Comparison of ENCODE assay signal across 1 cellular context in genomic region chr11:46832511-46833214, GRCh38.
TF ChIP-seq lines count a peak whose summit lies in the region.

No MANE protein-coding gene starts in this region.

TF ChIP-seq in K562, 482 proteins besides CTCF, POLR2A, EP300 and RAD21 (continued from another document and continues in another):
- TF ChIP-seq E2F6 (IDR thresholded peaks at IDR 0.05; ENCODE audit: borderline replicate concordance in 1 of 2, extremely low read depth in 1 of 2, insufficient read depth in 1 of 2, insufficient read length in 1 of 2, low read depth in 1 of 2, low read length in 1 of 2, poor library complexity in 1 of 2, severe bottlenecking in 1 of 2) (no peak), ZNF778 (CRISPR knock-in tag; IDR thresholded peaks at IDR 0.05) (no peak), ZNF197 (CRISPR knock-in tag; IDR thresholded peaks at IDR 0.05; ENCODE audit: low read depth) (no peak), ZNF263 (CRISPR knock-in tag; IDR thresholded peaks at IDR 0.05; ENCODE audit: borderline replicate concordance) (no peak), VEZF1 (CRISPR knock-in tag; IDR thresholded peaks at IDR 0.05) (peak; percentile 33; the same call in 1 of the 2 replicates), TEAD2 (tag; IDR thresholded peaks at IDR 0.05) (no peak), ZNF174 (CRISPR knock-in tag; IDR thresholded peaks at IDR 0.05) (no peak), ZNF79 (CRISPR knock-in tag; IDR thresholded peaks at IDR 0.05; ENCODE audit: low read depth) (no peak), ID3 (CRISPR knock-in tag; IDR thresholded peaks at IDR 0.05) (no peak), ID3 (tag; IDR thresholded peaks at IDR 0.05) (no peak), HDAC2 (IDR thresholded peaks at IDR 0.05) (0 out of 2 replicates have a peak, but pooled peaks have one; percentile 44), YY1 (IDR thresholded peaks at IDR 0.05; ENCODE audit: borderline replicate concordance in 1 of 3, control insufficient read depth in 1 of 3, extremely low read depth in 1 of 3, insufficient read depth in 3 of 3, insufficient read length in 1 of 3, insufficient replicate concordance in 2 of 3, low read depth in 1 of 3, low read length in 2 of 3) (no peak), TAF1 (IDR thresholded peaks at IDR 0.05; ENCODE audit: control insufficient read depth, extremely low read depth, insufficient read depth, low read length, severe bottlenecking) (no peak), MBD2 (IDR thresholded peaks at IDR 0.05; ENCODE audit: borderline replicate concordance, low read depth) (no peak), ZBTB40 (IDR thresholded peaks at IDR 0.05) (no peak), ZBTB40 (CRISPR knock-in tag; IDR thresholded peaks at IDR 0.05) (no peak), ARNT (IDR thresholded peaks at IDR 0.05) (no peak; a peak in 1 of 4 replicates), TSHZ1 (CRISPR knock-in tag; IDR thresholded peaks at IDR 0.05) (no peak), POLR2AphosphoS5 (IDR thresholded peaks at IDR 0.05; ENCODE audit: control insufficient read depth, insufficient read depth, low read depth, low read length) (no peak), ZBTB7A (IDR thresholded peaks at IDR 0.05; ENCODE audit: borderline replicate concordance, control insufficient read depth, low read depth, low read length) (no peak), ZNF57 (CRISPR knock-in tag; IDR thresholded peaks at IDR 0.05) (no peak), CBFA2T3 (IDR thresholded peaks at IDR 0.05) (peak; percentile 78), IRF9 (tag; IDR thresholded peaks at IDR 0.05) (no peak), NELFE (IDR thresholded peaks at IDR 0.05; ENCODE audit: insufficient read depth, insufficient read length) (no peak), CLOCK (CRISPR knock-in tag; IDR thresholded peaks at IDR 0.05; ENCODE audit: borderline replicate concordance) (no peak), ARHGAP35 (IDR thresholded peaks at IDR 0.05; ENCODE audit: partially characterized antibody) (no peak), RBM14 (IDR thresholded peaks at IDR 0.05; ENCODE audit: borderline replicate concordance, insufficient read depth, low read depth, low read length) (no peak), BRF2 (IDR thresholded peaks at IDR 0.05; ENCODE audit: borderline replicate concordance, insufficient read depth, insufficient read length) (no peak), BACH1 (tag; IDR thresholded peaks at IDR 0.05) (no peak), SIRT6 (IDR thresholded peaks at IDR 0.05; ENCODE audit: low read depth, low read length) (no peak), POLR2H (tag; IDR thresholded peaks at IDR 0.05; ENCODE audit: low read depth) (no peak), PHF20 (IDR thresholded peaks at IDR 0.05; ENCODE audit: partially characterized antibody) (no peak), MLX (CRISPR knock-in tag; conservative IDR thresholded peaks at IDR 0.05) (no peak), SMARCA4 (IDR thresholded peaks at IDR 0.05) (peak; percentile 86), BDP1 (IDR thresholded peaks at IDR 0.05; ENCODE audit: insufficient read depth, insufficient read length) (no peak), KAT7 (CRISPR knock-in tag; IDR thresholded peaks at IDR 0.05; ENCODE audit: borderline replicate concordance) (no peak), SMAD2 (IDR thresholded peaks at IDR 0.05; ENCODE audit: low read depth, low read length) (no peak), PHF8 (IDR thresholded peaks at IDR 0.05; ENCODE audit: borderline replicate concordance, low read length) (no peak)
